9 cellular contexts compared by ENCODE assay signal in the genomic region with DNA sequence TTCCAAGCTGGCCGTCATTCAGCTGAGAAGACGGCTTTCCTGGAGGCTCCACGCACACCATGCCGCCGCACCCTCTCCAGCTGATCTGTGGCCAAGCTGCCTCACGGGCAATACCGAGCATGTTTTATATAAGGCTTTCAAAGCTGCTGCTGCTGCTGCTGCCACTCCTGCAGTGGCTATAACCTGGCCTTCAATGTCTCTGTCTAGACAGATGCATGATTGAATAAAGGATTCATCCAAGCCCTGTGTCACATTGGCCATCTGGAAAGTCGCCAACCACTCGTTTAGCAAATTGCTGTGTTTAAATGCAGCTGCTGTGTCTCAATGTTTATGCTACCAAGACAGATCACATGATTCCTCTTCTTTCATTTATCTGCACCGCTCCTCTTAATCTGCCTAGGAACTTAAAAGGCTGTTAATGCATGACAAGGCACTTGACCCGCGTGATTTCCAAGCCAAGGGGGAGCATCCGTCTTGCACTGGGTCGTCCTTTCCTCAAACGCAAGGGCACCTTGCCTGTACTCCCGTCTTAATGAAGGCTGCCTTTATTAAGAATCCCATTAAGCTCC.
DNase-seq lines count a peak whose midpoint lies in the region; ATAC-seq and TF ChIP-seq lines count a peak whose summit lies in the region.
"Had no signal": no experiment of that assay in that cellular context is flagged by ENCODE, and none has a peak within 500 bp of the region (broad histone marks: within the 10 kb centered on the region; RNA-seq: fewer than 3 reads in every experiment).

No MANE protein-coding gene starts in this region.

- no peak overlapping the region for H3K9ac ChIP-seq in mucosa of rectum (ENCODE audit: low read depth in 1 of 2, low read length in 2 of 2)

- peaks cover 8% of the 10 kb centered on the region for H3K27me3 Mint-ChIP-seq in activated CD4-positive, alpha-beta T cell treated with anti-CD3 and anti-CD28 coated beads, Interleukin-2, amount 10 ng/mL, durations not matched to agents 24 days and 14 days

- TF ChIP-seq CTCF in choroid plexus epithelial cell (conservative IDR thresholded peaks at IDR 0.05; ENCODE audit: low read depth, low read length): no peak

- H3K36me3 Mint-ChIP-seq in activated CD4-positive, alpha-beta T cell treated with anti-CD3 and anti-CD28 coated beads, Interleukin-2, amount 10 ng/mL, durations not matched to agents 24 days and 14 days (ENCODE audit: low read depth): no peaks in the 10 kb centered on the region
- H3K36me3 Mint-ChIP-seq: WTC11 had no signal

- H3K4me1 Mint-ChIP-seq in activated CD4-positive, alpha-beta T cell treated with anti-CD3 and anti-CD28 coated beads, Interleukin-2, amount 10 ng/mL, durations not matched to agents 24 days and 14 days: peaks cover 48% of the 10 kb centered on the region

- no peaks in the 10 kb centered on the region for H3K36me3 ChIP-seq in mucosa of rectum (ENCODE audit: control insufficient read depth in 2 of 2, insufficient read depth in 2 of 2, low read length in 2 of 2)

- ATAC-seq in HG03095 (IDR thresholded peaks at IDR 0.05; ENCODE audit: unreplicated experiment): no peak
- no peak for ATAC-seq in HG03378 (IDR thresholded peaks at IDR 0.05; ENCODE audit: unreplicated experiment)
- ATAC-seq: WTC11 had no signal

- no peak overlapping the region for H3K27ac Mint-ChIP-seq in activated CD4-positive, alpha-beta T cell treated with anti-CD3 and anti-CD28 coated beads, Interleukin-2, amount 10 ng/mL, durations not matched to agents 24 days and 14 days
- H3K27ac Mint-ChIP-seq: WTC11 had no signal

- intact Hi-C loops in activated CD4-positive, alpha-beta T cell treated with anti-CD3 and anti-CD28 coated beads, Interleukin-2, amount 10 ng/mL, durations not matched to agents 24 days and 14 days (cut with micrococcal nuclease): loop anchor here (5.0 to 10.0 kb wide), 5 partner anchors 156 to 1292 kb away; no protein-coding TSS in a partner anchor

- H3K4me1 ChIP-seq in mucosa of rectum (ENCODE audit: control insufficient read depth in 2 of 2, insufficient read depth in 2 of 2, low read length in 2 of 2): peaks cover 22 to 26% of the 10 kb centered on the region in 2 donors

- peak overlapping the region; percentile 12 to 86 for H3K27ac ChIP-seq in mucosa of rectum (ENCODE audit: low read depth in 2 of 2, low read length in 2 of 2)

- H3K9me3 ChIP-seq in mucosa of rectum (ENCODE audit: control insufficient read depth in 2 of 2, low read length in 2 of 2): no peaks in the 10 kb centered on the region

- DNase-seq in DMS153 treated with DMSO at 0.1 percent for 48 hours (lab: John Stamatoyannopoulos, UW; ENCODE audit: unreplicated experiment) (peak; percentile 84), NCI-H2171 treated with DMSO at 0.1 percent for 48 hours (lab: John Stamatoyannopoulos, UW) (peak; percentile 64), choroid plexus epithelial cell (ENCODE audit: low read depth) (peak; percentile 64), A172 (ENCODE audit: low spot score) (no peak)
- no peak for DNase-seq in activated CD4-positive, alpha-beta T cell treated with anti-CD3 and anti-CD28 coated beads, Interleukin-2, amount 10 ng/mL, durations not matched to agents 24 days and 14 days

- peaks cover 0 to 5% of the 10 kb centered on the region in 2 donors for H3K27me3 ChIP-seq in mucosa of rectum (ENCODE audit: control insufficient read depth in 2 of 2, insufficient read depth in 2 of 2, low read length in 2 of 2)

- no peak overlapping the region for H3K4me3 Mint-ChIP-seq in activated CD4-positive, alpha-beta T cell treated with anti-CD3 and anti-CD28 coated beads, Interleukin-2, amount 10 ng/mL, durations not matched to agents 24 days and 14 days
- H3K4me3 Mint-ChIP-seq: WTC11 had no signal

- H3K4me3 ChIP-seq in choroid plexus epithelial cell (ENCODE audit: low read depth, low read length): no peak overlapping the region
- H3K4me3 ChIP-seq in mucosa of rectum (ENCODE audit: low read length in 2 of 2): peak overlapping the region; percentile 10 to 14

- H3K9me3 Mint-ChIP-seq in activated CD4-positive, alpha-beta T cell treated with anti-CD3 and anti-CD28 coated beads, Interleukin-2, amount 10 ng/mL, durations not matched to agents 24 days and 14 days: no peaks in the 10 kb centered on the region
- H3K9me3 Mint-ChIP-seq: WTC11 had no signal

Comparison
In these comparisons a context has a peak if more than half of its experiments do, and no peak if none do; other contexts are left out.
1. DNase-seq: peak in DMS153 treated with DMSO at 0.1 percent for 48 hours (single experiment), NCI-H2171 treated with DMSO at 0.1 percent for 48 hours (single experiment) and choroid plexus epithelial cell (single experiment); none in activated CD4-positive, alpha-beta T cell treated with anti-CD3 and anti-CD28 coated beads, Interleukin-2, amount 10 ng/mL, durations not matched to agents 24 days and 14 days (single experiment) and A172 (single experiment).